Comparison of ENCODE assay signal across 13 cellular contexts in genomic region chr10:3761916-3762708, GRCh38. TPM values are rescaled to one million over a fixed set of nuclear protein-coding genes. Genes with fewer than 3 reads are reported as not detected.
DNase-seq lines count a peak whose midpoint lies in the region; ATAC-seq and TF ChIP-seq lines count a peak whose summit lies in the region.
"Had no signal": no experiment of that assay in that cellular context is flagged by ENCODE, and none has a peak within 500 bp of the region (broad histone marks: within the 10 kb centered on the region; RNA-seq: fewer than 3 reads in every experiment).

No MANE protein-coding gene starts in this region.

- H3K4me2 ChIP-seq in smooth muscle cell (peak overlapping the region; percentile 25), SK-N-SH (no peak overlapping the region)

- TF ChIP-seq CTCF in foreskin keratinocyte (conservative IDR thresholded peaks at IDR 0.05) (no peak), smooth muscle cell (IDR thresholded peaks at IDR 0.05; ENCODE audit: borderline replicate concordance, insufficient read depth, poor library complexity, severe bottlenecking) (no peak), SK-N-SH (IDR thresholded peaks at IDR 0.05) (no peak)

- H3K79me2 ChIP-seq in smooth muscle cell (ENCODE audit: low read depth) (no peaks in the 10 kb centered on the region), SK-N-SH (ENCODE audit: insufficient read depth) (no peaks in the 10 kb centered on the region)

- no peak overlapping the region for H3K9ac ChIP-seq in smooth muscle cell (ENCODE audit: low read depth)
- H3K9ac ChIP-seq in SK-N-SH, result no peak overlapping the region

- CTCF ChIA-PET in SK-N-SH (lab: Yijun Ruan, JAX), result interaction anchor here (1.0 kb wide), 1 partner anchor 22 kb away, joined by 4 read pairs; no protein-coding TSS in a partner anchor

- POLR2A ChIA-PET in SK-N-SH (lab: Yijun Ruan, JAX), result no interaction called here

- H3K4me3 ChIP-seq in SJSA1, result no peak overlapping the region
- no peak overlapping the region for H3K4me3 ChIP-seq in smooth muscle cell
- no peak overlapping the region for H3K4me3 ChIP-seq in SK-N-SH (ENCODE audit: low read depth in 2 of 2, low read length in 1 of 2)
- H3K4me3 ChIP-seq: heart left ventricle had no signal

- H3K27ac Mint-ChIP-seq in activated T-cell treated with anti-CD3 and anti-CD28 coated beads, Interleukin-2, amount 50 U/mL, for 24 hours, result peak overlapping the region; percentile 92

- ATAC-seq in foreskin keratinocyte (no peak), esophagus mucosa (no peak)

- H3K27me3 Mint-ChIP-seq in activated T-cell treated with anti-CD3 and anti-CD28 coated beads, Interleukin-2, amount 50 U/mL, for 24 hours, result no peaks in the 10 kb centered on the region

- no peaks in the 10 kb centered on the region for H3K9me3 ChIP-seq in SJSA1 (replicated peaks)
- H3K9me3 ChIP-seq in smooth muscle cell (replicated peaks; ENCODE audit: low read depth), result no peaks in the 10 kb centered on the region
- H3K9me3 ChIP-seq in SK-N-SH, result no peaks in the 10 kb centered on the region
- H3K9me3 ChIP-seq: heart left ventricle had no signal

- WGBS in smooth muscle cell (ENCODE audit: low lambda C conversion rate), result 61% methylated on average over 6 of the region's 6 CpGs
- 70% methylated on average over 5 of the region's 6 CpGs for WGBS in SK-N-SH (ENCODE audit: low lambda C conversion rate)

- H3K36me3 Mint-ChIP-seq in activated T-cell treated with anti-CD3 and anti-CD28 coated beads, Interleukin-2, amount 50 U/mL, for 24 hours (ENCODE audit: low read depth), result peaks cover 3% of the 10 kb centered on the region

- no peaks in the 10 kb centered on the region for H3K9me2 ChIP-seq in SK-N-SH

- TF ChIP-seq EP300 in SK-N-SH (IDR thresholded peaks at IDR 0.05; ENCODE audit: borderline replicate concordance in 1 of 2, low read depth in 1 of 2, low read length in 1 of 2), result no peak

- H3K27me3 ChIP-seq in SJSA1 (replicated peaks) (no peaks in the 10 kb centered on the region), foreskin keratinocyte (no peaks in the 10 kb centered on the region), smooth muscle cell (ENCODE audit: low read depth) (no peaks in the 10 kb centered on the region), SK-N-SH (ENCODE audit: insufficient read depth) (no peaks in the 10 kb centered on the region)
- H3K27me3 ChIP-seq: heart left ventricle had no signal

- H3K36me3 ChIP-seq in SJSA1 (no peaks in the 10 kb centered on the region), smooth muscle cell (ENCODE audit: low read depth) (no peaks in the 10 kb centered on the region), SK-N-SH (replicated peaks in 1 of 2; ENCODE audit: control insufficient read depth in 1 of 2, insufficient read depth in 2 of 2, low read length in 1 of 2) (no peaks in the 10 kb centered on the region)
- H3K36me3 ChIP-seq: heart left ventricle had no signal

- TF ChIP-seq RAD21 in SK-N-SH (IDR thresholded peaks at IDR 0.05; ENCODE audit: low read length), result no peak

- H3K4me1 ChIP-seq in SJSA1 (replicated peaks) (peaks cover 73% of the 10 kb centered on the region), foreskin keratinocyte (peaks cover 56% of the 10 kb centered on the region), smooth muscle cell (ENCODE audit: low read depth) (peaks cover 7% of the 10 kb centered on the region), SK-N-SH (ENCODE audit: control insufficient read depth in 1 of 2, insufficient read depth in 2 of 2, low read depth in 1 of 2, low read length in 1 of 2) (peaks cover 36 to 39% of the 10 kb centered on the region in 2 experiments)

- no peak overlapping the region for H3K4me3 Mint-ChIP-seq in activated T-cell treated with anti-CD3 and anti-CD28 coated beads, Interleukin-2, amount 50 U/mL, for 24 hours

- H3K4me1 Mint-ChIP-seq in activated T-cell treated with anti-CD3 and anti-CD28 coated beads, Interleukin-2, amount 50 U/mL, for 24 hours (ENCODE audit: low read depth), result peaks cover 98% of the 10 kb centered on the region

- H4K20me1 ChIP-seq in smooth muscle cell (ENCODE audit: low read depth) (no peaks in the 10 kb centered on the region), SK-N-SH (ENCODE audit: insufficient read depth) (no peaks in the 10 kb centered on the region)

- DNase-seq in activated T-cell treated with anti-CD3 and anti-CD28 coated beads, Interleukin-2, amount 50 U/mL, for 24 hours, result no peak
- DNase-seq in activated T-cell treated with anti-CD3 and anti-CD28 coated beads, Interleukin-2, amount 50 U/mL, for 1 hour, result no peak
- DNase-seq in SJSA1 (ENCODE audit: low read depth in 1 of 2, low spot score in 2 of 2) (peak; percentile 78 to 83), foreskin keratinocyte (peak; percentile 79 to 90), smooth muscle cell (lab: John Stamatoyannopoulos, UW; ENCODE audit: unreplicated experiment) (no peak), CD1c-positive myeloid dendritic cell (ENCODE audit: extremely low spot score) (no peak), SK-N-SH (no peak)
- DNase-seq: activated effector memory CD4-positive, alpha-beta T cell treated with anti-CD3 and anti-CD28 coated beads, Interleukin-2, amount 50 U/mL, for 16 hours; cortex of kidney; NK-92 treated with Interleukin-12 subunit alpha and Interleukin-12 subunit beta, amount 100 ng/mL, for 24 hours; T-helper 9 cell had no signal

- H3K27ac ChIP-seq in SJSA1, result peak overlapping the region; percentile 78
- H3K27ac ChIP-seq in foreskin keratinocyte, result peak overlapping the region; percentile 99
- H3K27ac ChIP-seq in smooth muscle cell (ENCODE audit: low read depth), result peak overlapping the region; percentile 49
- peak overlapping the region in 1 of 2 experiments; percentile 65; a peak in 2 of 4 replicates for H3K27ac ChIP-seq in SK-N-SH (ENCODE audit: low read depth in 2 of 2, low read length in 1 of 2)

- peaks cover 3% of the 10 kb centered on the region for H3F3A ChIP-seq in smooth muscle cell (ENCODE audit: low read depth)
- H3F3A ChIP-seq in SK-N-SH (replicated peaks; ENCODE audit: insufficient read depth), result peaks cover 19% of the 10 kb centered on the region

- H3K9me3 Mint-ChIP-seq in activated T-cell treated with anti-CD3 and anti-CD28 coated beads, Interleukin-2, amount 50 U/mL, for 24 hours, result peaks cover 4% of the 10 kb centered on the region

- H2AFZ ChIP-seq in smooth muscle cell (ENCODE audit: low read depth) (no peak overlapping the region), SK-N-SH (ENCODE audit: low read depth) (no peak overlapping the region)

TF ChIP-seq in SK-N-SH, 30 proteins besides CTCF, POLR2A, EP300 and RAD21 (continues in another document):
- TF ChIP-seq YY1 (IDR thresholded peaks at IDR 0.05; ENCODE audit: low read depth), result no peak
- no peak for TF ChIP-seq REST (IDR thresholded peaks at IDR 0.05; ENCODE audit: low read depth, low read length)
- TF ChIP-seq NRF1 (IDR thresholded peaks at IDR 0.05; ENCODE audit: low read depth, low read length), result no peak
- TF ChIP-seq IRF3 (IDR thresholded peaks at IDR 0.05; ENCODE audit: low read depth, low read length), result no peak
- TF ChIP-seq ELF1 (IDR thresholded peaks at IDR 0.05), result no peak
- TF ChIP-seq POLR2AphosphoS5 (IDR thresholded peaks at IDR 0.05; ENCODE audit: low read depth, low read length), result no peak
- no peak for TF ChIP-seq CHD2 (IDR thresholded peaks at IDR 0.05; ENCODE audit: low read length, partially characterized antibody)
- TF ChIP-seq MAX (IDR thresholded peaks at IDR 0.05; ENCODE audit: low read depth), result no peak

RNA-seq across cellular contexts. Expression of gene KLF6, which starts 22.9 kb away (rescaled TPM):
- 18.0 and 21.3 TPM in 2 replicates for total RNA-seq in SJSA1 (2014; rRNA removed; shearing (Covaris generic))
- total RNA-seq in foreskin keratinocyte (133 and 156 TPM in 2 replicates), smooth muscle cell (171 and 198 TPM in 2 replicates), esophagus mucosa (98.5 TPM)
- polyA plus RNA-seq in foreskin keratinocyte (42.0 and 42.5 TPM in 2 replicates), smooth muscle cell (519 and 728 TPM in 2 replicates), SK-N-SH (2012; rRNA removed) (127 and 148 TPM in 2 replicates)
- polyA plus RNA-seq in SK-N-SH (2012; cell fraction: cytosol; rRNA removed), result 72.3 and 76.2 TPM in 2 replicates
- polyA plus RNA-seq in SK-N-SH (2012; cell fraction: nucleus; rRNA removed), result 687 and 844 TPM in 2 replicates

Comparison
In these comparisons a context has a peak if more than half of its experiments do, and no peak if none do; other contexts are left out.
1. DNase-seq: peak in SJSA1 (2 of 2) and foreskin keratinocyte (2 of 2); none in activated T-cell treated with anti-CD3 and anti-CD28 coated beads, Interleukin-2, amount 50 U/mL, for 24 hours (single experiment), activated T-cell treated with anti-CD3 and anti-CD28 coated beads, Interleukin-2, amount 50 U/mL, for 1 hour (single experiment), smooth muscle cell (single experiment), CD1c-positive myeloid dendritic cell (single experiment) and SK-N-SH (single experiment).